ENCODE assay signal across 1 cellular context in the genomic region with DNA sequence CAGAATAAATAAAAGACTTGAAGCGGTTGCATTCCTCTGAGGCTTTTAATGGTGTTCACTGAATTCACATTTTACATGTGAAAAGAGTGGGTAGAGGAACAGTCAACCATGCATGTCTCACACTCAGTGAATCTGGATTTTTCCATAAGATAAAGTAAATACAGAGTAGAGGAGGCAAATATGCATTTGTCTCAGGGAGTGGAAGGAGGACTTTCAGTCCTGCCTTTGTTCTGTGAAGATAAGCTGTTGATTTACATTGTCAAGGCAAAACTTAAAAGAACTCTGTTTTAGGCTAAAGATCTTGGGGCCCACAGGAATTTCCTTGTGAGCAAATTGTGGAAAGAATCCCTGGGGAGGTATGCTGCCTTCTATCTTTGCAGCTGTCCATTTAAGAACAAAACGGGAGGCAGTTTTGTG.
A peak's percentile ranks its signal among the peaks of the same experiment; 100 is the strongest.
TF ChIP-seq lines count a peak whose summit lies in the region.

No MANE protein-coding gene starts in this region.

TF ChIP-seq in GM23338, 12 proteins besides CTCF, POLR2A, EP300 and RAD21 (continued from another document):
- TF ChIP-seq, protein P1, sequence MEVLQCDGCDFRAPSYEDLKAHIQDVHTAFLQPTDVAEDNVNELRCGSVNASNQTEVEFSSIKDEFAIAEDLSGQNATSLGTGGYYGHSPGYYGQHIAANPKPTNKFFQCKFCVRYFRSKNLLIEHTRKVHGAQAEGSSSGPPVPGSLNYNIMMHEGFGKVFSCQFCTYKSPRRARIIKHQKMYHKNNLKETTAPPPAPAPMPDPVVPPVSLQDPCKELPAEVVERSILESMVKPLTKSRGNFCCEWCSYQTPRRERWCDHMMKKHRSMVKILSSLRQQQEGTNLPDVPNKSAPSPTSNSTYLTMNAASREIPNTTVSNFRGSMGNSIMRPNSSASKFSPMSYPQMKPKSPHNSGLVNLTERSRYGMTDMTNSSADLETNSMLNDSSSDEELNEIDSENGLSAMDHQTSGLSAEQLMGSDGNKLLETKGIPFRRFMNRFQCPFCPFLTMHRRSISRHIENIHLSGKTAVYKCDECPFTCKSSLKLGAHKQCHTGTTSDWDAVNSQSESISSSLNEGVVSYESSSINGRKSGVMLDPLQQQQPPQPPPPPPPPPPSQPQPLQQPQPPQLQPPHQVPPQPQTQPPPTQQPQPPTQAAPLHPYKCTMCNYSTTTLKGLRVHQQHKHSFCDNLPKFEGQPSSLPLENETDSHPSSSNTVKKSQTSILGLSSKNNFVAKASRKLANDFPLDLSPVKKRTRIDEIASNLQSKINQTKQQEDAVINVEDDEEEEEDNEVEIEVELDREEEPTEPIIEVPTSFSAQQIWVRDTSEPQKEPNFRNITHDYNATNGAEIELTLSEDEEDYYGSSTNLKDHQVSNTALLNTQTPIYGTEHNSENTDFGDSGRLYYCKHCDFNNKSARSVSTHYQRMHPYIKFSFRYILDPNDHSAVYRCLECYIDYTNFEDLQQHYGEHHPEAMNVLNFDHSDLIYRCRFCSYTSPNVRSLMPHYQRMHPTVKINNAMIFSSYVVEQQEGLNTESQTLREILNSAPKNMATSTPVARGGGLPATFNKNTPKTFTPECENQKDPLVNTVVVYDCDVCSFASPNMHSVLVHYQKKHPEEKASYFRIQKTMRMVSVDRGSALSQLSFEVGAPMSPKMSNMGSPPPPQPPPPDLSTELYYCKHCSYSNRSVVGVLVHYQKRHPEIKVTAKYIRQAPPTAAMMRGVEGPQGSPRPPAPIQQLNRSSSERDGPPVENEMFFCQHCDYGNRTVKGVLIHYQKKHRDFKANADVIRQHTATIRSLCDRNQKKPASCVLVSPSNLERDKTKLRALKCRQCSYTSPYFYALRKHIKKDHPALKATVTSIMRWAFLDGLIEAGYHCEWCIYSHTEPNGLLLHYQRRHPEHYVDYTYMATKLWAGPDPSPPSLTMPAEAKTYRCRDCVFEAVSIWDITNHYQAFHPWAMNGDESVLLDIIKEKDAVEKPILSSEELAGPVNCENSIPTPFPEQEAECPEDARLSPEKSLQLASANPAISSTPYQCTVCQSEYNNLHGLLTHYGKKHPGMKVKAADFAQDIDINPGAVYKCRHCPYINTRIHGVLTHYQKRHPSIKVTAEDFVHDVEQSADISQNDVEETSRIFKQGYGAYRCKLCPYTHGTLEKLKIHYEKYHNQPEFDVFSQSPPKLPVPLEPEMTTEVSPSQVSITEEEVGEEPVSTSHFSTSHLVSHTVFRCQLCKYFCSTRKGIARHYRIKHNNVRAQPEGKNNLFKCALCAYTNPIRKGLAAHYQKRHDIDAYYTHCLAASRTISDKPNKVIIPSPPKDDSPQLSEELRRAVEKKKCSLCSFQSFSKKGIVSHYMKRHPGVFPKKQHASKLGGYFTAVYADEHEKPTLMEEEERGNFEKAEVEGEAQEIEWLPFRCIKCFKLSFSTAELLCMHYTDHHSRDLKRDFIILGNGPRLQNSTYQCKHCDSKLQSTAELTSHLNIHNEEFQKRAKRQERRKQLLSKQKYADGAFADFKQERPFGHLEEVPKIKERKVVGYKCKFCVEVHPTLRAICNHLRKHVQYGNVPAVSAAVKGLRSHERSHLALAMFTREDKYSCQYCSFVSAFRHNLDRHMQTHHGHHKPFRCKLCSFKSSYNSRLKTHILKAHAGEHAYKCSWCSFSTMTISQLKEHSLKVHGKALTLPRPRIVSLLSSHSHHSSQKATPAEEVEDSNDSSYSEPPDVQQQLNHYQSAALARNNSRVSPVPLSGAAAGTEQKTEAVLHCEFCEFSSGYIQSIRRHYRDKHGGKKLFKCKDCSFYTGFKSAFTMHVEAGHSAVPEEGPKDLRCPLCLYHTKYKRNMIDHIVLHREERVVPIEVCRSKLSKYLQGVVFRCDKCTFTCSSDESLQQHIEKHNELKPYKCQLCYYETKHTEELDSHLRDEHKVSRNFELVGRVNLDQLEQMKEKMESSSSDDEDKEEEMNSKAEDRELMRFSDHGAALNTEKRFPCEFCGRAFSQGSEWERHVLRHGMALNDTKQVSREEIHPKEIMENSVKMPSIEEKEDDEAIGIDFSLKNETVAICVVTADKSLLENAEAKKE (CRISPR knock-in tag; IDR thresholded peaks at IDR 0.05), result peak; percentile 73
- TF ChIP-seq, protein P2, sequence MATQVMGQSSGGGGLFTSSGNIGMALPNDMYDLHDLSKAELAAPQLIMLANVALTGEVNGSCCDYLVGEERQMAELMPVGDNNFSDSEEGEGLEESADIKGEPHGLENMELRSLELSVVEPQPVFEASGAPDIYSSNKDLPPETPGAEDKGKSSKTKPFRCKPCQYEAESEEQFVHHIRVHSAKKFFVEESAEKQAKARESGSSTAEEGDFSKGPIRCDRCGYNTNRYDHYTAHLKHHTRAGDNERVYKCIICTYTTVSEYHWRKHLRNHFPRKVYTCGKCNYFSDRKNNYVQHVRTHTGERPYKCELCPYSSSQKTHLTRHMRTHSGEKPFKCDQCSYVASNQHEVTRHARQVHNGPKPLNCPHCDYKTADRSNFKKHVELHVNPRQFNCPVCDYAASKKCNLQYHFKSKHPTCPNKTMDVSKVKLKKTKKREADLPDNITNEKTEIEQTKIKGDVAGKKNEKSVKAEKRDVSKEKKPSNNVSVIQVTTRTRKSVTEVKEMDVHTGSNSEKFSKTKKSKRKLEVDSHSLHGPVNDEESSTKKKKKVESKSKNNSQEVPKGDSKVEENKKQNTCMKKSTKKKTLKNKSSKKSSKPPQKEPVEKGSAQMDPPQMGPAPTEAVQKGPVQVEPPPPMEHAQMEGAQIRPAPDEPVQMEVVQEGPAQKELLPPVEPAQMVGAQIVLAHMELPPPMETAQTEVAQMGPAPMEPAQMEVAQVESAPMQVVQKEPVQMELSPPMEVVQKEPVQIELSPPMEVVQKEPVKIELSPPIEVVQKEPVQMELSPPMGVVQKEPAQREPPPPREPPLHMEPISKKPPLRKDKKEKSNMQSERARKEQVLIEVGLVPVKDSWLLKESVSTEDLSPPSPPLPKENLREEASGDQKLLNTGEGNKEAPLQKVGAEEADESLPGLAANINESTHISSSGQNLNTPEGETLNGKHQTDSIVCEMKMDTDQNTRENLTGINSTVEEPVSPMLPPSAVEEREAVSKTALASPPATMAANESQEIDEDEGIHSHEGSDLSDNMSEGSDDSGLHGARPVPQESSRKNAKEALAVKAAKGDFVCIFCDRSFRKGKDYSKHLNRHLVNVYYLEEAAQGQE (IDR thresholded peaks at IDR 0.05; ENCODE audit: unreplicated experiment), result no peak
- no peak for TF ChIP-seq STAT1 (IDR thresholded peaks at IDR 0.05; ENCODE audit: unreplicated experiment)
- TF ChIP-seq NANOG (IDR thresholded peaks at IDR 0.05; ENCODE audit: borderline replicate concordance), result peak; percentile 83; the same call in 1 of the 2 replicates
- no peak for TF ChIP-seq JUNB (IDR thresholded peaks at IDR 0.05; ENCODE audit: unreplicated experiment)
- TF ChIP-seq POLR2AphosphoS5 (IDR thresholded peaks at IDR 0.05; ENCODE audit: low read depth), result no peak
